9 cellular contexts compared by ENCODE assay signal in the genomic region with DNA sequence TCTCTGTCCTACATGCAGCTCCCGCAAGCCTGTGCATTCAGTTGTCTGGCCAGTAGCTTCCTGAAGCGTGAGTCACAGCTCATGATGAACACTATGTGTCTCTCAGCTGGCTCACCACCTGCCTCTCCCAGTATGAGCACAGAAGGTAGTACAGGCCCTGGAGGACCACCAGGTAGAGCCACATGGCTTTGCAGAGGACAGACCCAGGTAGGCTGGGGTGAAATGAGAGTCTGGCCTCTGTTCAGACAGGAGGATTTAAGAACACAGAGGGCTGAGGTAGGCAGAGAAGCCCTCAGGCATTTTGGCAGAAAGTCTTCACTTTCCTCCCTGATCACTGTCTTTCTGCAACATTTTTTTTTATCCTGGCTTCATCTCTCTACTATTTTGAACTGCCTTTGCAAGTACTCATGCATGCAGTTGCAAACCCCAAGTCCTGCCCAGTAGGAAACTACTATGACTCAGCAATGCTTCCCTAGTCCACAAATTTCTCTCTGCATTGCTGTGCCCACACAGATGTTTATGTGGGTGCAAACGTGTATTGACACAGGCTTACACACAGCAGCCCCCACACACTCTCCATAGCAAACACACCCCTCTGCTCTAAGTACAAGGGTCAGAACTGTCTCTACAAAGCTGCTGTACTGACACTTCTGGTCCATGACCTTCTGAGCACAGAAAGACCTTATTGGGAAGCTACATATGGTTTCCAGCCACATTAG. TPM values are rescaled to one million over a fixed set of nuclear protein-coding genes. Genes with fewer than 3 reads are reported as not detected.
DNase-seq lines count a peak whose midpoint lies in the region; ATAC-seq, FAIRE-seq and TF ChIP-seq lines count a peak whose summit lies in the region.
"Had no signal": no experiment of that assay in that cellular context is flagged by ENCODE, and none has a peak within 500 bp of the region (broad histone marks: within the 10 kb centered on the region; RNA-seq: fewer than 3 reads in every experiment).

No MANE protein-coding gene starts in this region.

- no peak for TF ChIP-seq CTCF in A549 (IDR thresholded peaks at IDR 0.05)
- TF ChIP-seq CTCF in OCI-LY7 (conservative IDR thresholded peaks at IDR 0.05; ENCODE audit: low read length) = no peak

- ATAC-seq in A549 (peak; percentile 99), GM21717 (IDR thresholded peaks at IDR 0.05; ENCODE audit: unreplicated experiment) (peak; percentile 64), aorta (ENCODE audit: low FRiP score) (peak; percentile 47)

- POLR2A ChIA-PET in A549 (lab: Yijun Ruan, JAX) = interaction anchor here (0.6 kb wide), 1 partner anchor 41 kb away, joined by 3 read pairs; no protein-coding TSS in a partner anchor
- POLR2A ChIA-PET in OCI-LY7 (lab: Charles Lee) = no interaction called here

- H3K36me3 ChIP-seq in aorta (ENCODE audit: control insufficient read depth in 1 of 2, insufficient read depth in 2 of 2, low read length in 1 of 2) = no peaks in the 10 kb centered on the region
- H3K36me3 ChIP-seq in OCI-LY7 (ENCODE audit: insufficient read depth, low read length) = no peaks in the 10 kb centered on the region

- TF ChIP-seq POLR2A in A549 (IDR thresholded peaks at IDR 0.05; ENCODE audit: low read length) = no peak

- peak; percentile 99 for FAIRE-seq in A549 (lab: Jason Lieb, UNC)
- FAIRE-seq: G401.6 had no signal

- BruUV-seq in OCI-LY7 (replicated peaks; lab: Mats Ljungman, UMichigan) = no TSS peak

- no peak overlapping the region for H3K4me3 ChIP-seq in A549
- no peak overlapping the region for H3K4me3 ChIP-seq in aorta (ENCODE audit: low read length in 2 of 2)
- H3K4me3 ChIP-seq in OCI-LY7 (ENCODE audit: low read depth, low read length, poor library complexity, severe bottlenecking) = no peak overlapping the region

- TF ChIP-seq RAD21 in A549 (conservative IDR thresholded peaks at IDR 0.05 in 1 of 2, IDR thresholded peaks at IDR 0.05 in 1 of 2) = no peak

- no peaks in the 10 kb centered on the region for H3K9me2 ChIP-seq in OCI-LY7 (ENCODE audit: insufficient read depth, low read length)

- DNase-seq in A549 (ENCODE audit: low read depth in 1 of 2, low spot score in 1 of 2) (peak; percentile 53 to 75), SW480 (ENCODE audit: low spot score) (peak; percentile 62), kidney glomerular epithelial cell (lab: John Stamatoyannopoulos, UW) (peak; percentile 39), aorta (no peak), NCI-H146 (lab: John Stamatoyannopoulos, UW) (no peak), mesenteric fat pad (ENCODE audit: low spot score) (no peak), OCI-LY7 (ENCODE audit: low spot score) (no peak)

- TF ChIP-seq EP300 in A549 (IDR thresholded peaks at IDR 0.05) = no peak

- H3K27ac ChIP-seq in A549 (peak overlapping the region; percentile 88 to 89), aorta (ENCODE audit: low read depth in 1 of 2, low read length in 2 of 2) (no peak overlapping the region), OCI-LY7 (ENCODE audit: low read depth, low read length, poor library complexity, severe bottlenecking) (no peak overlapping the region)

- CTCF ChIA-PET in A549 (lab: Yijun Ruan, JAX) = interaction anchor here (0.5 kb wide), 1 partner anchor 188 kb away, joined by 3 read pairs; no protein-coding TSS in a partner anchor
- CTCF ChIA-PET in OCI-LY7 (lab: Charles Lee; ENCODE audit: unreplicated experiment) = no interaction called here

- peaks cover 15% of the 10 kb centered on the region for H3K4me1 ChIP-seq in A549
- H3K4me1 ChIP-seq in aorta (ENCODE audit: control insufficient read depth in 1 of 2, insufficient read depth in 2 of 2, low read length in 2 of 2) = no peaks in the 10 kb centered on the region
- H3K4me1 ChIP-seq in OCI-LY7 (ENCODE audit: insufficient read depth, low read length, poor library complexity, severe bottlenecking) = no peaks in the 10 kb centered on the region

- H3K27me3 ChIP-seq in aorta (ENCODE audit: control insufficient read depth in 1 of 2, insufficient read depth in 2 of 2, low read length in 1 of 2) = no peaks in the 10 kb centered on the region

- H4K20me1 ChIP-seq in OCI-LY7 (ENCODE audit: insufficient read depth, low read length) = no peaks in the 10 kb centered on the region

- no peak overlapping the region for H2AFZ ChIP-seq in OCI-LY7 (ENCODE audit: low read length)

- no peaks in the 10 kb centered on the region for H3K79me2 ChIP-seq in OCI-LY7 (ENCODE audit: insufficient read depth, low read depth, low read length)

- H3K4me2 ChIP-seq in A549 = peak overlapping the region; percentile 78
- H3K4me2 ChIP-seq in OCI-LY7 (ENCODE audit: low read length) = no peak overlapping the region

- intact Hi-C loops in aorta (cut with DNase I) (no loop called here), OCI-LY7 (cut with micrococcal nuclease; ENCODE audit: unreplicated experiment) (no loop called here)

- H3K9me3 ChIP-seq in A549 (peaks cover 6% of the 10 kb centered on the region; the same call in 2 of the 3 replicates), aorta (ENCODE audit: control insufficient read depth, low read length) (no peaks in the 10 kb centered on the region), OCI-LY7 (ENCODE audit: low read length) (no peaks in the 10 kb centered on the region)

- WGBS in A549 (ENCODE audit: missing lambda C conversion rate) = 0% methylated on average over 3 of the region's 3 CpGs
- 12 to 57% methylated on average over 2 to 3 of the region's 3 CpGs for WGBS in aorta, 2 donors

TF ChIP-seq in A549, 52 proteins besides CTCF, POLR2A, EP300 and RAD21:
- TF ChIP-seq MAX (IDR thresholded peaks at IDR 0.05) (peak; percentile 71), MAZ (IDR thresholded peaks at IDR 0.05; ENCODE audit: borderline replicate concordance, low read depth, low read length) (no peak), FOSL2 (IDR thresholded peaks at IDR 0.05) (no peak), FOSL2 (CRISPR knock-in tag; IDR thresholded peaks at IDR 0.05) (peak; percentile 74), NFE2L2 (conservative IDR thresholded peaks at IDR 0.05; ENCODE audit: low read length) (peak; percentile 80), RARB (CRISPR knock-in tag; IDR thresholded peaks at IDR 0.05) (no peak), CBX8 (IDR thresholded peaks at IDR 0.05) (no peak), JUN (IDR thresholded peaks at IDR 0.05) (peak; percentile 22 to 53; a peak in 1 of 5 replicates), CHD4 (IDR thresholded peaks at IDR 0.05; ENCODE audit: borderline replicate concordance) (no peak), MAFK (IDR thresholded peaks at IDR 0.05; ENCODE audit: partially characterized antibody) (peak; percentile 95), SMC3 (IDR thresholded peaks at IDR 0.05) (peak; percentile 17; the same call in 1 of the 3 replicates), BCL3 (IDR thresholded peaks at IDR 0.05) (no peak)
- TF ChIP-seq, protein P1, sequence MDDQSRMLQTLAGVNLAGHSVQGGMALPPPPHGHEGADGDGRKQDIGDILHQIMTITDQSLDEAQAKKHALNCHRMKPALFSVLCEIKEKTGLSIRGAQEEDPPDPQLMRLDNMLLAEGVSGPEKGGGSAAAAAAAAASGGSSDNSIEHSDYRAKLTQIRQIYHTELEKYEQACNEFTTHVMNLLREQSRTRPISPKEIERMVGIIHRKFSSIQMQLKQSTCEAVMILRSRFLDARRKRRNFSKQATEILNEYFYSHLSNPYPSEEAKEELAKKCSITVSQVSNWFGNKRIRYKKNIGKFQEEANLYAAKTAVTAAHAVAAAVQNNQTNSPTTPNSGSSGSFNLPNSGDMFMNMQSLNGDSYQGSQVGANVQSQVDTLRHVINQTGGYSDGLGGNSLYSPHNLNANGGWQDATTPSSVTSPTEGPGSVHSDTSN (IDR thresholded peaks at IDR 0.05) = peak; percentile 10; the same call in 1 of the 2 replicates

RNA-seq across cellular contexts. Expression of gene SDR9C7, which starts 7.2 kb away (rescaled TPM):
- 0.13 TPM in 1 of 2 replicates, not detected in the other for polyA plus RNA-seq in A549 (2011; rRNA removed)
- polyA plus RNA-seq in A549 (2012; cell fraction: cytosol; rRNA removed) = 0.03 and 0.05 TPM in 2 replicates
- polyA plus RNA-seq in A549 (2012; cell fraction: nucleus; rRNA removed) = 0.05 and 0.06 TPM in 2 replicates
- polyA plus RNA-seq in A549 (2017; fragmentation: RNase III; extraction: RNeasy Plus Mini Kit Qiagen cat#74134 plus additional on column Dnase treatment) = 0.05 TPM in 1 of 3 replicates, not detected in the others
- polyA minus RNA-seq in A549 (2011; rRNA and poly(A)+ RNA removed) = not detected in 2 replicates
- total RNA-seq in aorta = under 1 TPM in 1 of 2 donors, not detected in 1; 0.48 TPM
- polyA plus RNA-seq in aorta = under 1 TPM in 1 of 2 donors, not detected in 1; 0.18 TPM
- total RNA-seq in mesenteric fat pad = not detected
- not detected in 2 replicates for total RNA-seq in OCI-LY7 (2014; rRNA removed; shearing (Covaris generic))
- not detected in 2 replicates for total RNA-seq in OCI-LY7 (2022)

RNA-seq across cellular contexts. Expression of gene RDH16, which starts 15.9 kb away (rescaled TPM):
- polyA plus RNA-seq in A549 (2011; rRNA removed) (0.21 and 0.22 TPM in 2 replicates), A549 (2017; fragmentation: RNase III; extraction: RNeasy Plus Mini Kit Qiagen cat#74134 plus additional on column Dnase treatment) (0.06 to 0.09 TPM (median 0.08 TPM) in 3 replicates), aorta (under 1 TPM; 0.23 to 0.50 TPM)
- 0.05 and 0.07 TPM in 2 replicates for polyA plus RNA-seq in A549 (2012; cell fraction: cytosol; rRNA removed)
- polyA plus RNA-seq in A549 (2012; cell fraction: nucleus; rRNA removed) = 0.43 and 0.59 TPM in 2 replicates
- polyA minus RNA-seq in A549 (2011; rRNA and poly(A)+ RNA removed) = 0.29 TPM in 1 of 2 replicates, not detected in the other
- total RNA-seq in aorta (under 1 TPM; 0.42 to 0.75 TPM), mesenteric fat pad (0.35 TPM), OCI-LY7 (2022) (0.13 and 0.41 TPM in 2 replicates)
- total RNA-seq in OCI-LY7 (2014; rRNA removed; shearing (Covaris generic)) = 0.06 and 0.15 TPM in 2 replicates

Comparison
In these comparisons a context has a peak if more than half of its experiments do, and no peak if none do; other contexts are left out.
1. ATAC-seq: peak in every context shown above with its lines; median percentile 99 in A549; 64 in GM21717; 47 in aorta.
2. DNase-seq: peak in A549 (2 of 2), SW480 (single experiment) and kidney glomerular epithelial cell (single experiment); none in aorta (0 of 2), NCI-H146 (single experiment), mesenteric fat pad (single experiment) and OCI-LY7 (single experiment).
3. H3K27ac ChIP-seq: peak in A549 (2 of 2); none in aorta (0 of 2) and OCI-LY7 (single experiment).